12 cellular contexts compared by ENCODE assay signal in the genomic region with DNA sequence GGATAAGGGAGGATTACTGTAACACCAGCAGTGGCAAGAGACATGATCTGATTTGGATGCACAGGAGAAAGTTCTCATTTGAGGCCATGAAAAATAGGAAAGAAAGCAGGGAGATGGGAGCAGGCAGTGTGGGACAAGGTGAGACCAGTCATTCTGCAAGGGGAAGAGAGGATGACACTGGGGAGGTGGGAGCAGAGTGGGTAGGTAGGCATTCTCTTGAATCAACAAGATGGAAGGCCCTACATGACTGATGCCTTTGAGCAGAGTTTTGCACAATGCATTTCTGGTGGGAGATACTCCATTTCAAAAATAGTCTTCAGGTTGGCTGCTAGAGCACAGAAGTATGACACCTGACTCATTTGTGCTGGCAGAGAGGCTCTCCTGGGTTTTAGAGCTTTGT. TPM values are rescaled to one million over a fixed set of nuclear protein-coding genes. Genes with fewer than 3 reads are reported as not detected.
DNase-seq lines count a peak whose midpoint lies in the region; TF ChIP-seq lines count a peak whose summit lies in the region.
"Had no signal": no experiment of that assay in that cellular context is flagged by ENCODE, and none has a peak within 500 bp of the region (broad histone marks: within the 10 kb centered on the region; RNA-seq: fewer than 3 reads in every experiment).

No MANE protein-coding gene starts in this region.

- H3K36me3 Mint-ChIP-seq in T-helper 2 cell treated with Interferon-gamma antibody and Interleukin-4, amounts not matched to agents 5 μg/mL and 100 μg/mL, for 36 hours (ENCODE audit: low read depth), result peaks cover 42% of the 10 kb centered on the region
- no peaks in the 10 kb centered on the region for H3K36me3 Mint-ChIP-seq in glutamatergic neuron (ENCODE audit: unreplicated experiment)

- H3K9me3 Mint-ChIP-seq in T-helper 2 cell treated with Interferon-gamma antibody and Interleukin-4, amounts not matched to agents 5 μg/mL and 100 μg/mL, for 36 hours, result no peaks in the 10 kb centered on the region
- H3K9me3 Mint-ChIP-seq in glutamatergic neuron (ENCODE audit: unreplicated experiment), result no peaks in the 10 kb centered on the region

- no peak for TF ChIP-seq CTCF in RWPE1 (conservative IDR thresholded peaks at IDR 0.05; ENCODE audit: low read depth)
- TF ChIP-seq CTCF in glutamatergic neuron (IDR thresholded peaks at IDR 0.05; ENCODE audit: partially characterized antibody, unreplicated experiment), result no peak

- peak; percentile 16 for DNase-seq in stimulated activated CD4-positive, alpha-beta T cell treated with anti-CD3 and anti-CD28 coated beads, Interleukin-15, amount 100 ng/mL, for 24 hours
- no peak for DNase-seq in stimulated activated CD4-positive, alpha-beta T cell treated with anti-CD3 and anti-CD28 coated beads, Interleukin-12 subunit alpha, Interleukin-12 subunit beta, amount 100 ng/mL, for 4 hours
- no peak for DNase-seq in RWPE1 (ENCODE audit: low spot score)
- DNase-seq in cerebellar cortex (ENCODE audit: low spot score), result peak; percentile 24
- DNase-seq in HCEC 1CT, result no peak
- DNase-seq in T-helper 2 cell treated with Interferon-gamma antibody and Interleukin-4, amounts not matched to agents 5 μg/mL and 100 μg/mL, for 36 hours (ENCODE audit: low spot score), result no peak
- DNase-seq in NCI-H146 treated with DMSO at 0.1 percent for 48 hours (lab: John Stamatoyannopoulos, UW; ENCODE audit: unreplicated experiment), result no peak
- DNase-seq in glutamatergic neuron, result no peak
- DNase-seq: mucosa of descending colon, NCI-H526 treated with DMSO at 0.1 percent for 48 hours, Right ventricle myocardium superior had no signal

- CTCF ChIA-PET in RWPE1 (lab: Yijun Ruan, JAX), result no interaction called here

- H3K27ac ChIP-seq in RWPE1, result peak overlapping the region; percentile 33; the same call in 1 of the 2 replicates
- H3K27ac ChIP-seq: HL-60 had no signal

- H3K27ac Mint-ChIP-seq in T-helper 2 cell treated with Interferon-gamma antibody and Interleukin-4, amounts not matched to agents 5 μg/mL and 100 μg/mL, for 36 hours, result no peak overlapping the region
- no peak overlapping the region for H3K27ac Mint-ChIP-seq in glutamatergic neuron (ENCODE audit: unreplicated experiment)

- no peaks in the 10 kb centered on the region for H3K27me3 Mint-ChIP-seq in T-helper 2 cell treated with Interferon-gamma antibody and Interleukin-4, amounts not matched to agents 5 μg/mL and 100 μg/mL, for 36 hours (ENCODE audit: low read depth)
- peaks cover 3% of the 10 kb centered on the region for H3K27me3 Mint-ChIP-seq in glutamatergic neuron (ENCODE audit: unreplicated experiment)

- H3K4me3 Mint-ChIP-seq in T-helper 2 cell treated with Interferon-gamma antibody and Interleukin-4, amounts not matched to agents 5 μg/mL and 100 μg/mL, for 36 hours, result no peak overlapping the region
- no peak overlapping the region for H3K4me3 Mint-ChIP-seq in glutamatergic neuron (ENCODE audit: unreplicated experiment)

- H3K4me1 Mint-ChIP-seq in T-helper 2 cell treated with Interferon-gamma antibody and Interleukin-4, amounts not matched to agents 5 μg/mL and 100 μg/mL, for 36 hours (ENCODE audit: low read depth), result peaks cover 28% of the 10 kb centered on the region
- peaks cover 8% of the 10 kb centered on the region for H3K4me1 Mint-ChIP-seq in glutamatergic neuron (ENCODE audit: low read depth, unreplicated experiment)

- POLR2A ChIA-PET in RWPE1 (lab: Yijun Ruan, JAX; ENCODE audit: low non-redundant PET), result no interaction called here

RNA-seq across cellular contexts. Expression of a gene that starts 10.5 kb away (rescaled TPM):
- total RNA-seq in glutamatergic neuron (ENCODE audit: unreplicated experiment), result 691 TPM

RNA-seq across cellular contexts. Expression of a gene that starts 14.9 kb away (rescaled TPM):
- total RNA-seq in glutamatergic neuron (ENCODE audit: unreplicated experiment), result 41.0 TPM

Comparison
In these comparisons a context has a peak if more than half of its experiments do, and no peak if none do; other contexts are left out.
1. DNase-seq: peak in stimulated activated CD4-positive, alpha-beta T cell treated with anti-CD3 and anti-CD28 coated beads, Interleukin-15, amount 100 ng/mL, for 24 hours (single experiment) and cerebellar cortex (single experiment); none in stimulated activated CD4-positive, alpha-beta T cell treated with anti-CD3 and anti-CD28 coated beads, Interleukin-12 subunit alpha, Interleukin-12 subunit beta, amount 100 ng/mL, for 4 hours (single experiment), RWPE1 (single experiment), HCEC 1CT (single experiment), T-helper 2 cell treated with Interferon-gamma antibody and Interleukin-4, amounts not matched to agents 5 μg/mL and 100 μg/mL, for 36 hours (single experiment), NCI-H146 treated with DMSO at 0.1 percent for 48 hours (single experiment) and glutamatergic neuron (single experiment).